19 cellular contexts compared by ENCODE assay signal in genomic region chr20:2759603-2760360, GRCh38. TPM values are rescaled to one million over a fixed set of nuclear protein-coding genes. Genes with fewer than 3 reads are reported as not detected.
"Had no signal": no experiment of that assay in that cellular context is flagged by ENCODE, and none has a peak within 500 bp of the region (broad histone marks: within the 10 kb centered on the region; RNA-seq: fewer than 3 reads in every experiment).

No MANE protein-coding gene starts in this region.

- H3K36me3 ChIP-seq: lower lobe of right lung, right lobe of liver had no signal

- H3K4me1 ChIP-seq: lower lobe of right lung, psoas muscle, right lobe of liver had no signal

- ATAC-seq: left colon, lower lobe of right lung, psoas muscle, right lobe of liver had no signal

- DNase-seq: activated CD4-positive, alpha-beta memory T cell treated with anti-CD3 and anti-CD28 coated beads, Interleukin-2, amount 10 ng/mL, durations not matched to agents 7 days and 5 days; activated CD4-positive, alpha-beta T cell treated with anti-CD3 and anti-CD28 coated beads for 4 hours; activated gamma-delta T cell treated with Interleukin-2 at 50 U/mL for 16 hours; activated naive CD8-positive, alpha-beta T cell treated with anti-CD3 and anti-CD28 coated beads, Interleukin-2, amount 10 ng/mL, durations not matched to agents 7 days and 5 days; effector memory CD4-positive, alpha-beta T cell; foreskin melanocyte; left colon; lower lobe of right lung; nephron progenitor cell; psoas muscle; stimulated activated CD4-positive, alpha-beta T cell treated with anti-CD3 and anti-CD28 coated beads, Interleukin-12 subunit alpha, Interleukin-12 subunit beta, amount 100 ng/mL, for 4 hours; stimulated activated CD4-positive, alpha-beta T cell treated with anti-CD3 and anti-CD28 coated beads, Interleukin-2, amount 100 ng/mL, for 24 hours had no signal

- H3K27ac Mint-ChIP-seq: activated CD4-positive, alpha-beta memory T cell treated with anti-CD3 and anti-CD28 coated beads, Interleukin-2, amount 10 ng/mL, durations not matched to agents 7 days and 5 days; activated naive CD8-positive, alpha-beta T cell treated with anti-CD3 and anti-CD28 coated beads, Interleukin-2, amount 10 ng/mL, durations not matched to agents 7 days and 5 days; nephron progenitor cell had no signal

- H3K4me3 Mint-ChIP-seq: activated CD4-positive, alpha-beta memory T cell treated with anti-CD3 and anti-CD28 coated beads, Interleukin-2, amount 10 ng/mL, durations not matched to agents 7 days and 5 days; activated naive CD8-positive, alpha-beta T cell treated with anti-CD3 and anti-CD28 coated beads, Interleukin-2, amount 10 ng/mL, durations not matched to agents 7 days and 5 days; brain; nephron progenitor cell had no signal

- H3K27ac ChIP-seq: epithelial cell of prostate, lower lobe of right lung, psoas muscle, right lobe of liver had no signal

- H3K4me3 ChIP-seq: lower lobe of right lung, psoas muscle, right lobe of liver had no signal

- H3K4me1 Mint-ChIP-seq: activated naive CD8-positive, alpha-beta T cell treated with anti-CD3 and anti-CD28 coated beads, Interleukin-2, amount 10 ng/mL, durations not matched to agents 7 days and 5 days had no signal

- H3K27me3 ChIP-seq: right lobe of liver had no signal

- H3K36me3 Mint-ChIP-seq: activated naive CD8-positive, alpha-beta T cell treated with anti-CD3 and anti-CD28 coated beads, Interleukin-2, amount 10 ng/mL, durations not matched to agents 7 days and 5 days; brain had no signal

- H3K9me3 ChIP-seq: lower lobe of right lung, psoas muscle, right lobe of liver had no signal

RNA-seq across cellular contexts. Expression of gene C20orf141, which starts 55.0 kb away (rescaled TPM):
- total RNA-seq: activated CD4-positive, alpha-beta memory T cell treated with anti-CD3 and anti-CD28 coated beads, Interleukin-2, amount 10 ng/mL, durations not matched to agents 7 days and 5 days; activated naive CD8-positive, alpha-beta T cell treated with anti-CD3 and anti-CD28 coated beads, Interleukin-2, amount 10 ng/mL, durations not matched to agents 7 days and 5 days; fibroblast of lung; left colon; lower lobe of right lung; osteocyte; psoas muscle; right lobe of liver; T-helper 1 cell treated with Interleukin-12 subunit alpha and Interleukin-12 subunit beta and Interleukin-4 antibody, amounts not matched to agents 30 ng/mL and 1 ng/mL, for 36 hours; urinary bladder had no signal
- polyA plus RNA-seq: psoas muscle, urinary bladder had no signal

RNA-seq across cellular contexts. Expression of gene TMEM239, which starts 56.4 kb away (rescaled TPM):
- total RNA-seq: activated CD4-positive, alpha-beta memory T cell treated with anti-CD3 and anti-CD28 coated beads, Interleukin-2, amount 10 ng/mL, durations not matched to agents 7 days and 5 days; activated naive CD8-positive, alpha-beta T cell treated with anti-CD3 and anti-CD28 coated beads, Interleukin-2, amount 10 ng/mL, durations not matched to agents 7 days and 5 days; fibroblast of lung; left colon; lower lobe of right lung; osteocyte; psoas muscle; right lobe of liver; T-helper 1 cell treated with Interleukin-12 subunit alpha and Interleukin-12 subunit beta and Interleukin-4 antibody, amounts not matched to agents 30 ng/mL and 1 ng/mL, for 36 hours; urinary bladder had no signal
- polyA plus RNA-seq: psoas muscle, urinary bladder had no signal
